ENCODE assay signal across 22 cellular contexts in the genomic region with DNA sequence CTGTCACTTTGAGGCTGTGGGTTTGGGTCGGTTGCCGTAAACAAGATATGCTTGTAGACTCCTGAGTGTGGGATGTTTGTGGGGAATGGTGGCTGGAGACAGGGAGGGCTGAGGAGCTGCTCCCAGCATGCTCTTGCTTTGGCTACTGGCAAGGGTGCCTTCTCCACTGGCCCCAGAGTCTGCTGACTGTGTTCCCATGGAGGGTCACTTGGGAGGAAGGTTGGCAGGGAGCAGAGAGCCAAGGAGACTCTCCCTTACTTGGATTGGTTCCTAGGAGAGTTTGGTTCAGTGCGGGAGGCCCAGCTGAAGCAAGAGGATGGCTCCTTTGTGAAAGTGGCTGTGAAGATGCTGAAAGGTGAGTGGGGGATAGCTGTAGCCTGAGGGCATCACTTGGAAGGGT. TPM values are rescaled to one million over a fixed set of nuclear protein-coding genes. Genes with fewer than 3 reads are reported as not detected.
DNase-seq lines count a peak whose midpoint lies in the region; ATAC-seq and TF ChIP-seq lines count a peak whose summit lies in the region.
"Had no signal": no experiment of that assay in that cellular context is flagged by ENCODE, and none has a peak within 500 bp of the region (broad histone marks: within the 10 kb centered on the region; RNA-seq: fewer than 3 reads in every experiment).

No MANE protein-coding gene starts in this region.

- CTCF ChIA-PET in GM10248 (lab: Yijun Ruan, JAX) = interaction anchor here (1.0 kb wide), 1 partner anchor 33 kb away, joined by 3 read pairs; no protein-coding TSS in a partner anchor

- WGBS in spleen, 5 donors = 88 to 100% (median 95%) methylated on average over 3 of the region's 3 CpGs

- H3K36me3 ChIP-seq in spleen = peaks cover 0 to 65% (median 8%) of the 10 kb centered on the region in 6 donors

- H3K4me3 ChIP-seq in dorsolateral prefrontal cortex (no peak overlapping the region), spleen (no peak overlapping the region)
- H3K4me3 ChIP-seq: SK-N-MC had no signal

- no peaks in the 10 kb centered on the region for H3K27me3 ChIP-seq in dorsolateral prefrontal cortex
- H3K27me3 ChIP-seq in spleen (replicated peaks in 1 of 7) = no peaks in the 10 kb centered on the region

- POLR2A ChIA-PET in GM10248 (lab: Yijun Ruan, JAX) = no interaction called here

- TF ChIP-seq CTCF in GM10248 (IDR thresholded peaks at IDR 0.05; ENCODE audit: control extremely low read depth, extremely low read depth, low read depth, missing control alignments) (no peak), dorsolateral prefrontal cortex (IDR thresholded peaks at IDR 0.05 in 54 of 56, conservative IDR thresholded peaks at IDR 0.05 in 2 of 56; ENCODE audit: low read depth in 1 of 56, partially characterized antibody in 56 of 56) (no peak), spleen (IDR thresholded peaks at IDR 0.05 in 8 of 11, conservative IDR thresholded peaks at IDR 0.05 in 3 of 11) (no peak)

- ATAC-seq in HG02852 (IDR thresholded peaks at IDR 0.05; ENCODE audit: unreplicated experiment) (no peak), HG02970 (IDR thresholded peaks at IDR 0.05; ENCODE audit: low FRiP score, unreplicated experiment) (no peak)

- peaks cover 0 to 27% (median 9%) of the 10 kb centered on the region in 6 donors for H3K4me1 ChIP-seq in spleen

- H3K9me3 ChIP-seq in spleen = no peaks in the 10 kb centered on the region

- intact Hi-C loops in dorsolateral prefrontal cortex (cut with DNase I) = loop anchor here in 1 of 2 donors (10.0 kb wide), 1 partner anchor 336 kb away; the partner anchor contains the start of genes CHP1 and EXD1
- intact Hi-C loops in spleen (cut with DNase I; ENCODE audit: low total_unique reads) = no loop called here

- no peak for TF ChIP-seq POLR2A in spleen (IDR thresholded peaks at IDR 0.05)

- DNase-seq in GM10248 (ENCODE audit: extremely low spot score) = peak; percentile 3
- DNase-seq in dorsolateral prefrontal cortex = no peak
- DNase-seq in midbrain (lab: John Stamatoyannopoulos, UW) = peak; percentile 18
- peak; percentile 21 for DNase-seq in spleen
- no peak for DNase-seq in NCI-H2107 (lab: John Stamatoyannopoulos, UW)
- no peak for DNase-seq in cerebellar cortex (ENCODE audit: low spot score)
- DNase-seq: AML-193; Calu3; CD8-positive, alpha-beta memory T cell; DMS153; Kasumi-1; NCI-H1694; NCI-H2081; NCI-H2171 treated with DMSO at 0.1 percent for 48 hours; NCI-H524 treated with DMSO at 0.1 percent for 48 hours; NCI-H82; SHP77 had no signal

- H3K27ac ChIP-seq in dorsolateral prefrontal cortex = peak overlapping the region in 57 of 59 donors; percentile 31 to 99 (median 92)
- peak overlapping the region in 1 of 8 donors; percentile 24 for H3K27ac ChIP-seq in spleen
- H3K27ac ChIP-seq: SK-N-MC had no signal

RNA-seq across cellular contexts. Expression of gene TYRO3, which starts 11.8 kb away (rescaled TPM):
- total RNA-seq in dorsolateral prefrontal cortex (100 to 1,000 TPM; 151 to 285 (median 212) TPM), spleen (10 to 100 TPM; 10.9 to 36.2 (median 21.4) TPM)
- polyA plus RNA-seq in spleen = 1 to 10 TPM; 2.6 to 5.7 (median 4.3) TPM

RNA-seq across cellular contexts. Expression of gene RPAP1, which starts 26.7 kb away (rescaled TPM):
- 10 to 100 TPM; 24.8 to 60.8 (median 39.0) TPM for total RNA-seq in dorsolateral prefrontal cortex
- total RNA-seq in spleen = 10 to 100 TPM; 15.8 to 35.9 (median 27.7) TPM
- 10 to 100 TPM in 2 of 3 donors, 1 to 10 TPM in 1; 7.9 to 11.8 (median 10.2) TPM for polyA plus RNA-seq in spleen

RNA-seq across cellular contexts. Expression of gene LTK, which starts 57.1 kb away (rescaled TPM):
- total RNA-seq in dorsolateral prefrontal cortex (1 to 10 TPM in 112 of 120 experiments, under 1 TPM in 8; 0.15 to 7.3 (median 2.6) TPM), spleen (1 to 10 TPM; 2.0 to 7.0 (median 4.5) TPM)
- polyA plus RNA-seq in spleen = 1 to 10 TPM in 2 of 3 donors, under 1 TPM in 1; 0.93 to 5.3 (median 4.5) TPM
- total RNA-seq: G401, MCF 10A had no signal

Comparison
In these comparisons a context has a peak if more than half of its experiments do, and no peak if none do; other contexts are left out.
1. DNase-seq: peak in GM10248 (single experiment), midbrain (single experiment) and spleen (single experiment); none in dorsolateral prefrontal cortex (0 of 10), NCI-H2107 (single experiment) and cerebellar cortex (single experiment).
2. RNA of gene TYRO3, which starts 11.8 kb away (total RNA-seq): 151 to 285 TPM in dorsolateral prefrontal cortex; 10.9 to 36.2 TPM in spleen; every median in the first group is over 4 times any median in the second.